ENCODE assay signal across 9 cellular contexts in genomic region chr1:26360051-26360806, GRCh38. TPM values are rescaled to one million over a fixed set of nuclear protein-coding genes. Genes with fewer than 3 reads are reported as not detected.
DNase-seq lines count a peak whose midpoint lies in the region; ATAC-seq and TF ChIP-seq lines count a peak whose summit lies in the region.
"Had no signal": no experiment of that assay in that cellular context is flagged by ENCODE, and none has a peak within 500 bp of the region (broad histone marks: within the 10 kb centered on the region; RNA-seq: fewer than 3 reads in every experiment).

No MANE protein-coding gene starts in this region.

- 1 to 5% (median 2%) methylated on average over 43 to 62 of the region's 62 CpGs for WGBS in stomach, 5 donors

- peak; percentile 60 for ATAC-seq in memory B cell (ENCODE audit: low read depth)

- TF ChIP-seq EP300 in stomach (IDR thresholded peaks at IDR 0.05) = no peak

- H3K27ac Mint-ChIP-seq in activated naive CD8-positive, alpha-beta T cell treated with anti-CD3 and anti-CD28 coated beads for 36 hours = peak overlapping the region; percentile 38
- H3K27ac Mint-ChIP-seq in memory B cell = peak overlapping the region; percentile 65

- no peaks in the 10 kb centered on the region for H3K9me3 ChIP-seq in stomach

- TF ChIP-seq POLR2A in stomach (IDR thresholded peaks at IDR 0.05) = no peak

- no peaks in the 10 kb centered on the region for H3K36me3 ChIP-seq in stomach

- peak overlapping the region; percentile 28 to 39 (median 35) for H3K4me3 ChIP-seq in stomach

- H3K27me3 Mint-ChIP-seq in activated naive CD8-positive, alpha-beta T cell treated with anti-CD3 and anti-CD28 coated beads for 36 hours = peaks cover 16% of the 10 kb centered on the region
- peaks cover 19% of the 10 kb centered on the region for H3K27me3 Mint-ChIP-seq in memory B cell

- DNase-seq in NCI-H146 (lab: John Stamatoyannopoulos, UW) (peak; percentile 42), NCI-H146 treated with DMSO at 0.1 percent for 48 hours (lab: John Stamatoyannopoulos, UW; ENCODE audit: unreplicated experiment) (no peak), memory B cell (ENCODE audit: low spot score in 2 of 2) (peak; percentile 37 to 40), stomach (no peak), NCI-H82 treated with DMSO at 0.1 percent for 48 hours (lab: John Stamatoyannopoulos, UW; ENCODE audit: unreplicated experiment) (no peak), cortex of kidney (lab: John Stamatoyannopoulos, UW) (no peak)
- peak; percentile 49 for DNase-seq in activated naive CD8-positive, alpha-beta T cell treated with anti-CD3 and anti-CD28 coated beads for 36 hours
- DNase-seq in NK-92 treated with Interleukin-12 subunit alpha and Interleukin-12 subunit beta, amount 100 ng/mL, for 24 hours (lab: John Stamatoyannopoulos, UW) = no peak

- H3K9me3 Mint-ChIP-seq in activated naive CD8-positive, alpha-beta T cell treated with anti-CD3 and anti-CD28 coated beads for 36 hours = no peaks in the 10 kb centered on the region
- no peaks in the 10 kb centered on the region for H3K9me3 Mint-ChIP-seq in memory B cell

- peaks cover 15 to 98% (median 18%) of the 10 kb centered on the region in 3 donors for H3K27me3 ChIP-seq in stomach

- no peak overlapping the region for H3K27ac ChIP-seq in stomach

- no peak for TF ChIP-seq CTCF in stomach (IDR thresholded peaks at IDR 0.05)

- intact Hi-C loops in stomach (cut with DNase I; ENCODE audit: low total_unique reads) = no loop called here

- no peaks in the 10 kb centered on the region for H3K36me3 Mint-ChIP-seq in activated naive CD8-positive, alpha-beta T cell treated with anti-CD3 and anti-CD28 coated beads for 36 hours
- H3K36me3 Mint-ChIP-seq in memory B cell = no peaks in the 10 kb centered on the region

- peaks cover 12 to 50% (median 15%) of the 10 kb centered on the region in 4 donors for H3K4me1 ChIP-seq in stomach

- H3K4me3 Mint-ChIP-seq in activated naive CD8-positive, alpha-beta T cell treated with anti-CD3 and anti-CD28 coated beads for 36 hours = peak overlapping the region; percentile 60
- peak overlapping the region; percentile 83 for H3K4me3 Mint-ChIP-seq in memory B cell

- H3K4me1 Mint-ChIP-seq in activated naive CD8-positive, alpha-beta T cell treated with anti-CD3 and anti-CD28 coated beads for 36 hours = peaks cover 31% of the 10 kb centered on the region
- peaks cover 27% of the 10 kb centered on the region for H3K4me1 Mint-ChIP-seq in memory B cell

RNA-seq across cellular contexts. Expression of gene CRYBG2, which starts 6.3 kb away (rescaled TPM):
- 1 to 10 TPM; 4.9 to 5.1 TPM for total RNA-seq in activated naive CD8-positive, alpha-beta T cell treated with anti-CD3 and anti-CD28 coated beads for 36 hours
- total RNA-seq in stomach = 10 to 100 TPM in 1 of 5 donors, 1 to 10 TPM in 3, under 1 TPM in 1; 0.92 to 12.7 (median 2.3) TPM
- 10 to 100 TPM in 1 of 3 donors, 1 to 10 TPM in 1, under 1 TPM in 1; 0.15 to 66.8 (median 4.0) TPM for polyA plus RNA-seq in stomach

RNA-seq across cellular contexts. Expression of gene ZNF683, which starts 12.3 kb away (rescaled TPM):
- total RNA-seq in activated naive CD8-positive, alpha-beta T cell treated with anti-CD3 and anti-CD28 coated beads for 36 hours = under 1 TPM; 0.27 to 0.32 TPM
- 1 to 10 TPM in 1 of 5 donors, not detected in 4; 3.6 TPM for total RNA-seq in stomach
- 1 to 10 TPM in 1 of 3 donors, under 1 TPM in 2; 0.25 to 1.5 (median 0.28) TPM for polyA plus RNA-seq in stomach
- total RNA-seq: A172 had no signal

RNA-seq across cellular contexts. Expression of gene CD52, which starts 42.5 kb away (rescaled TPM):
- 100 to 1,000 TPM; 263 to 278 TPM for total RNA-seq in activated naive CD8-positive, alpha-beta T cell treated with anti-CD3 and anti-CD28 coated beads for 36 hours
- 10 to 100 TPM in 2 of 5 donors, 1 to 10 TPM in 1, not detected in 2; 5.1 to 15.2 (median 10.7) TPM for total RNA-seq in stomach
- polyA plus RNA-seq in stomach = 10 to 100 TPM; 27.3 to 68.2 (median 48.7) TPM
- total RNA-seq: A172 had no signal

RNA-seq across cellular contexts. Expression of gene LIN28A, which starts 50.4 kb away (rescaled TPM):
- total RNA-seq in activated naive CD8-positive, alpha-beta T cell treated with anti-CD3 and anti-CD28 coated beads for 36 hours = not detected
- not detected for total RNA-seq in stomach
- not detected for polyA plus RNA-seq in stomach
- total RNA-seq: A172 had no signal

RNA-seq across cellular contexts. Expression of gene UBXN11, which starts 53.8 kb away (rescaled TPM):
- 10 to 100 TPM; 30.5 to 31.7 TPM for total RNA-seq in activated naive CD8-positive, alpha-beta T cell treated with anti-CD3 and anti-CD28 coated beads for 36 hours
- 10 to 100 TPM in 3 of 5 donors, 1 to 10 TPM in 2; 7.3 to 12.9 (median 12.2) TPM for total RNA-seq in stomach
- 10 to 100 TPM; 14.4 to 26.3 (median 19.3) TPM for polyA plus RNA-seq in stomach

Comparison
In these comparisons a context has a peak if more than half of its experiments do, and no peak if none do; other contexts are left out.
1. DNase-seq: peak in NCI-H146 (single experiment), activated naive CD8-positive, alpha-beta T cell treated with anti-CD3 and anti-CD28 coated beads for 36 hours (single experiment) and memory B cell (2 of 2); none in NCI-H146 treated with DMSO at 0.1 percent for 48 hours (single experiment), stomach (single experiment), NCI-H82 treated with DMSO at 0.1 percent for 48 hours (single experiment), cortex of kidney (single experiment) and NK-92 treated with Interleukin-12 subunit alpha and Interleukin-12 subunit beta, amount 100 ng/mL, for 24 hours (single experiment).
2. RNA of gene CD52, which starts 42.5 kb away (total RNA-seq): 263 to 278 TPM in activated naive CD8-positive, alpha-beta T cell treated with anti-CD3 and anti-CD28 coated beads for 36 hours; 5.1 to 15.2 TPM in stomach; every median in the first group is over 10 times any median in the second.